In the genomic region with DNA sequence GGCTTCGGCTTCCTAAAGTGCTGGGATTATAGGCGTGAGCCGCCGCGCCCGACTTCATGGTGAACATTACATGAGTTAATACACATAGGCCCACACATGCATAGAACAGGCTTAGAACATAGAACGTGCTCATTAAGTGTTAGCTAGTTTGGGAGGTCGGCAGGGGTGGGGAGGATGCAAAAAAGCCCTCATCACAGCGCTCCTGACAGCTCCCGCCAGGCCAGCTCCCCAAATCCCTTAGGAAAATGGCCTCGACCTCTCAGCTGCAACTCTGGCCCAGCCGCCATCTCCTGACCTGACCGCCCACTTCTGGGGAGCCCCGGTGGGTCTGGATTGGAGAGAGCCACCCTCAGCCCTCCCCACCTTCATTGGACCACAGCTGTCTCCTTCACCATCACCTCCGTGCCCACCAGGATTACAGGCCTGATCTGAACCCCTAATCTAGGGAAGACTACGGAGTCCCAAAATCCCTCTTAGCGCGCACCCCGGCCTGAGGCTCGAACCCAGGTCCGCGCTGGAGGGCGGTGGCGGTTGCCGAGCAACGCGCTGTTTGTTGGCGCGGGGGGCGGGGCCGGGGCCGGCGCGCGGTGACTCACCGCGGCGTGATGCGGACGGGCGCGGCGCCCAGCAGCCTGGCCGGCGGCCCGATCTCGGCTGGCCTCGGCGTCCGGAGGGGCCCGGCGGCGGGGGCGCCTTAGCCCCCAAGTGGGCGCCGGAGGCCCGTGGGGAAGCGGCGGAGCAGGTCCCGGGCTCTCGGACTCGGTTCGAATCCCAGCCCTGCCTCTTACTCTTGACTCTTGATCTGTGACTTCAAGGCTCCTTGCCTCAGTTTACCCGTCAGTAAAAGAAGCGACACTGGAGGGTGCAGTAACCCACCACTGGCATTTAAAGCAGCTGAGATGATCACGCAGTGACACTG, we compare ENCODE assay signal across 8 cellular contexts. TPM values are rescaled to one million over a fixed set of nuclear protein-coding genes. Genes with fewer than 3 reads are reported as not detected.
DNase-seq lines count a peak whose midpoint lies in the region; ATAC-seq and TF ChIP-seq lines count a peak whose summit lies in the region.

No MANE protein-coding gene starts in this region.

- peak overlapping the region; percentile 100 for H2AK5ac ChIP-seq in IMR-90 (ENCODE audit: low read depth, low read length)

- peaks cover 11% of the 10 kb centered on the region for H3K27me3 Mint-ChIP-seq in CD4-positive, CD25-positive, alpha-beta regulatory T cell
- no peaks in the 10 kb centered on the region for H3K27me3 Mint-ChIP-seq in T-helper 17 cell

- no peak for TF ChIP-seq RAD21 in IMR-90 (IDR thresholded peaks at IDR 0.05; ENCODE audit: low read length)

- peaks cover 41% of the 10 kb centered on the region for H3K4me1 ChIP-seq in CD4-positive, CD25-positive, alpha-beta regulatory T cell (ENCODE audit: control insufficient read depth, insufficient read depth, low read length, poor library complexity, severe bottlenecking)
- peaks cover 37% of the 10 kb centered on the region for H3K4me1 ChIP-seq in IMR-90 (ENCODE audit: control insufficient read depth, insufficient read depth, low read length)
- peaks cover 27% of the 10 kb centered on the region for H3K4me1 ChIP-seq in rectal smooth muscle tissue (ENCODE audit: control insufficient read depth, insufficient read depth, low read length)

- H3K4me3 ChIP-seq in CD4-positive, CD25-positive, alpha-beta regulatory T cell (ENCODE audit: low read depth, low read length): peak overlapping the region; percentile 32
- H3K4me3 ChIP-seq in IMR-90 (ENCODE audit: insufficient read depth, low read depth, low read length): peak overlapping the region; percentile 1; the same call in 1 of the 2 replicates
- H3K4me3 ChIP-seq in brain microvascular endothelial cell (ENCODE audit: low read depth, low read length): peak overlapping the region; percentile 33
- H3K4me3 ChIP-seq in rectal smooth muscle tissue (ENCODE audit: low read length): peak overlapping the region; percentile 61

- peak; percentile 47; the same call in 1 of the 2 replicates for TF ChIP-seq POLR2A in IMR-90 (IDR thresholded peaks at IDR 0.05; ENCODE audit: low read depth, low read length)

- no peaks in the 10 kb centered on the region for H3K36me3 ChIP-seq in CD4-positive, CD25-positive, alpha-beta regulatory T cell (ENCODE audit: control insufficient read depth, insufficient read depth, low read length)
- H3K36me3 ChIP-seq in IMR-90 (ENCODE audit: control insufficient read depth, insufficient read depth, low read length): no peaks in the 10 kb centered on the region
- H3K36me3 ChIP-seq in brain microvascular endothelial cell (replicated peaks): no peaks in the 10 kb centered on the region
- H3K36me3 ChIP-seq in rectal smooth muscle tissue (ENCODE audit: control insufficient read depth, insufficient read depth, low read length): no peaks in the 10 kb centered on the region

- peaks cover 20% of the 10 kb centered on the region for H3K9me1 ChIP-seq in IMR-90 (ENCODE audit: insufficient read depth, low read length)

- peak overlapping the region; percentile 99 for H3K4ac ChIP-seq in IMR-90 (ENCODE audit: low read depth, low read length)

- peaks cover 5% of the 10 kb centered on the region for H4K20me1 ChIP-seq in IMR-90 (ENCODE audit: insufficient read depth, low read length)

- H2BK5ac ChIP-seq in IMR-90 (ENCODE audit: low read depth, low read length, poor library complexity, severe bottlenecking): peak overlapping the region; percentile 98

- H2BK20ac ChIP-seq in IMR-90 (ENCODE audit: low read depth, low read length): peak overlapping the region; percentile 97

- peak overlapping the region; percentile 98 for H3K18ac ChIP-seq in IMR-90 (ENCODE audit: low read depth, low read length)

- intact Hi-C loops in IMR-90 (cut with micrococcal nuclease): no loop called here

- peak overlapping the region; percentile 79 for H3K4me2 ChIP-seq in IMR-90 (ENCODE audit: low read depth, low read length)

- peak overlapping the region; percentile 99 for H3K56ac ChIP-seq in IMR-90 (ENCODE audit: extremely low read depth, insufficient read depth, low read length)

- H2AK9ac ChIP-seq in IMR-90 (replicated peaks; ENCODE audit: low read depth, low read length, poor library complexity): peak overlapping the region; percentile 100

- H2AFZ ChIP-seq in IMR-90 (replicated peaks; ENCODE audit: low read length, poor library complexity): peak overlapping the region; percentile 93

- H3K23ac ChIP-seq in IMR-90 (ENCODE audit: low read depth, low read length): peak overlapping the region; percentile 98

- H3K27ac Mint-ChIP-seq in CD4-positive, CD25-positive, alpha-beta regulatory T cell: peak overlapping the region; percentile 94 to 97 (median 95)
- H3K27ac Mint-ChIP-seq in T-helper 17 cell: peak overlapping the region; percentile 100

- dilution Hi-C loops in IMR-90 (cut with HindIII; ENCODE audit: low sequenced_read_pairs, unreplicated experiment): no loop called here

- CTCF ChIA-PET in IMR-90 (lab: Yijun Ruan, JAX): interaction anchor here (0.5 kb wide), 1 partner anchor 302 kb away, joined by 3 read pairs; no protein-coding TSS in a partner anchor

- H2BK120ac ChIP-seq in IMR-90 (ENCODE audit: low read depth, low read length): peak overlapping the region; percentile 99

- no TSS peak for BruUV-seq in IMR-90 (replicated peaks; lab: Mats Ljungman, UMichigan)

- H3K4me3 Mint-ChIP-seq in CD4-positive, CD25-positive, alpha-beta regulatory T cell: peak overlapping the region; percentile 29 to 85 (median 68)
- peak overlapping the region; percentile 80 for H3K4me3 Mint-ChIP-seq in T-helper 17 cell

- H2BK15ac ChIP-seq in IMR-90 (ENCODE audit: low read depth, low read length): peak overlapping the region; percentile 100

- peak in 1 of 2 donors; percentile 3 for ATAC-seq in CD4-positive, CD25-positive, alpha-beta regulatory T cell (ENCODE audit: low read depth in 2 of 2)
- peak; percentile 6 for ATAC-seq in IMR-90 (ENCODE audit: low read depth)
- no peak for ATAC-seq in T-helper 17 cell
- no peak for ATAC-seq in GM18519 (IDR thresholded peaks at IDR 0.05; ENCODE audit: low FRiP score, unreplicated experiment)
- no peak for ATAC-seq in HG03097 (IDR thresholded peaks at IDR 0.05; ENCODE audit: low FRiP score, unreplicated experiment)

- no peaks in the 10 kb centered on the region for H3K27me3 ChIP-seq in CD4-positive, CD25-positive, alpha-beta regulatory T cell (ENCODE audit: control insufficient read depth, insufficient read depth, low read length)
- H3K27me3 ChIP-seq in IMR-90 (ENCODE audit: control insufficient read depth, insufficient read depth, low read length) (no peaks in the 10 kb centered on the region), brain microvascular endothelial cell (replicated peaks) (no peaks in the 10 kb centered on the region), rectal smooth muscle tissue (ENCODE audit: control insufficient read depth, insufficient read depth, low read length) (no peaks in the 10 kb centered on the region)

- H4K8ac ChIP-seq in IMR-90 (ENCODE audit: low read depth in 2 of 2, low read length in 2 of 2): peak overlapping the region; percentile 97 to 99

- H3K9me3 ChIP-seq in CD4-positive, CD25-positive, alpha-beta regulatory T cell (ENCODE audit: control insufficient read depth in 2 of 2, low read length in 2 of 2): no peaks in the 10 kb centered on the region
- H3K9me3 ChIP-seq in IMR-90 (ENCODE audit: control insufficient read depth, insufficient read depth, low read length) (no peaks in the 10 kb centered on the region), T-helper 17 cell (ENCODE audit: control insufficient read depth, low read length, poor library complexity, severe bottlenecking) (no peaks in the 10 kb centered on the region)

- H3K36me3 Mint-ChIP-seq in CD4-positive, CD25-positive, alpha-beta regulatory T cell: no peaks in the 10 kb centered on the region
- H3K36me3 Mint-ChIP-seq in T-helper 17 cell (ENCODE audit: low read depth): peaks cover 2% of the 10 kb centered on the region

- H3K79me1 ChIP-seq in IMR-90 (ENCODE audit: low read depth in 1 of 2, low read length in 2 of 2): peaks cover 9 to 58% of the 10 kb centered on the region in 2 experiments

- no peak for TF ChIP-seq CTCF in IMR-90 (conservative IDR thresholded peaks at IDR 0.05; ENCODE audit: low read depth, low read length)
- TF ChIP-seq CTCF in brain microvascular endothelial cell (IDR thresholded peaks at IDR 0.05; ENCODE audit: low read depth, low read length, missing control alignments): no peak

- peak; percentile 48 to 61 (median 57) for DNase-seq in CD4-positive, CD25-positive, alpha-beta regulatory T cell
- DNase-seq in IMR-90: peak; percentile 71
- DNase-seq in T-helper 17 cell: peak; percentile 62 to 71 (median 62)
- peak; percentile 64 for DNase-seq in brain microvascular endothelial cell
- DNase-seq in hypothalamus (lab: John Stamatoyannopoulos, UW): peak in 47 of 51 donors; percentile 24 to 89 (median 61)

- H3K27ac ChIP-seq in CD4-positive, CD25-positive, alpha-beta regulatory T cell (ENCODE audit: insufficient read depth, low read length, poor library complexity, severe bottlenecking): peak overlapping the region; percentile 74
- H3K27ac ChIP-seq in IMR-90 (ENCODE audit: insufficient read depth, low read length): peak overlapping the region; percentile 98
- peak overlapping the region; percentile 96 for H3K27ac ChIP-seq in brain microvascular endothelial cell
- H3K27ac ChIP-seq in rectal smooth muscle tissue (ENCODE audit: low read depth, low read length): peak overlapping the region; percentile 96

- H3K14ac ChIP-seq in IMR-90 (replicated peaks; ENCODE audit: low read depth, low read length): peak overlapping the region; percentile 95

- no peaks in the 10 kb centered on the region for H3K9me3 Mint-ChIP-seq in CD4-positive, CD25-positive, alpha-beta regulatory T cell

- WGBS in IMR-90 (ENCODE audit: extremely low coverage in 2 of 2, insufficient read length in 1 of 2), 2 experiments: 5% methylated on average over 28 of the region's 66 CpGs; no CpG with 5 or more reads in 1 of the 2 experiments

- H3K9ac ChIP-seq in IMR-90 (ENCODE audit: low read depth, low read length) (peak overlapping the region; percentile 72), rectal smooth muscle tissue (ENCODE audit: low read length) (peak overlapping the region; percentile 78)

- H4K91ac ChIP-seq in IMR-90 (ENCODE audit: insufficient read depth, low read depth, low read length): peak overlapping the region; percentile 100

- POLR2A ChIA-PET in IMR-90 (lab: Charles Lee; ENCODE audit: unreplicated experiment): interaction anchor here (2.1 kb wide), 1 partner anchor 11 kb away, joined by 9 read pairs; no protein-coding TSS in a partner anchor

- H4K5ac ChIP-seq in IMR-90 (ENCODE audit: low read depth, low read length): peak overlapping the region; percentile 94

- H3K4me1 Mint-ChIP-seq in CD4-positive, CD25-positive, alpha-beta regulatory T cell: peaks cover 5 to 40% (median 24%) of the 10 kb centered on the region in 4 donors
- peaks cover 22% of the 10 kb centered on the region for H3K4me1 Mint-ChIP-seq in T-helper 17 cell

- in situ Hi-C loops in IMR-90 (cut with MboI; ENCODE audit: low sequenced_read_pairs): loop anchor here (10.0 to 25.0 kb wide), 3 partner anchors 563 to 1063 kb away; a partner anchor contains a TSS
- in situ Hi-C loops in brain microvascular endothelial cell (cut with HindIII; ENCODE audit: low pct_ligation_motif_present, low sequenced_read_pairs): no loop called here

RNA-seq across cellular contexts. Expression of a gene that starts 26.7 kb away (rescaled TPM):
- not detected for total RNA-seq in CD4-positive, CD25-positive, alpha-beta regulatory T cell
- polyA plus RNA-seq in CD4-positive, CD25-positive, alpha-beta regulatory T cell: not detected
- total RNA-seq in IMR-90 (2012; rRNA removed): not detected in 2 replicates
- polyA plus RNA-seq in IMR-90 (2012; rRNA removed): 0.63 and 0.85 TPM in 2 replicates
- 0.36 and 0.53 TPM in 2 replicates for polyA plus RNA-seq in IMR-90 (2012; cell fraction: cytosol; rRNA removed)
- polyA plus RNA-seq in IMR-90 (2012; cell fraction: nucleus; rRNA removed; ENCODE audit: low replicate concordance): 2.2 and 3.8 TPM in 2 replicates
- total RNA-seq in T-helper 17 cell: 1 to 10 TPM in 1 of 2 donors, under 1 TPM in 1; 0.60 to 2.6 TPM

RNA-seq across cellular contexts. Expression of a gene that starts 55.0 kb away (rescaled TPM):
- total RNA-seq in CD4-positive, CD25-positive, alpha-beta regulatory T cell: 4.5 TPM
- polyA plus RNA-seq in CD4-positive, CD25-positive, alpha-beta regulatory T cell: under 1 TPM; 0.46 to 0.82 (median 0.54) TPM
- total RNA-seq in IMR-90 (2012; rRNA removed) (1.9 and 2.2 TPM in 2 replicates), T-helper 17 cell (1 to 10 TPM; 4.2 to 5.3 TPM)
- 6.2 and 7.6 TPM in 2 replicates for polyA plus RNA-seq in IMR-90 (2012; rRNA removed)
- 4.7 and 10.4 TPM in 2 replicates for polyA plus RNA-seq in IMR-90 (2012; cell fraction: cytosol; rRNA removed)
- 13.1 and 27.5 TPM in 2 replicates for polyA plus RNA-seq in IMR-90 (2012; cell fraction: nucleus; rRNA removed; ENCODE audit: low replicate concordance)

RNA-seq across cellular contexts. Expression of a gene that starts 55.7 kb away (rescaled TPM):
- total RNA-seq in CD4-positive, CD25-positive, alpha-beta regulatory T cell: 1.7 TPM
- under 1 TPM in 3 of 4 donors, not detected in 1; 0.24 to 0.63 (median 0.53) TPM for polyA plus RNA-seq in CD4-positive, CD25-positive, alpha-beta regulatory T cell
- total RNA-seq in IMR-90 (2012; rRNA removed) (0.18 and 0.28 TPM in 2 replicates), T-helper 17 cell (1 to 10 TPM in 1 of 2 donors, under 1 TPM in 1; 0.82 to 1.7 TPM)
- 0.38 and 0.56 TPM in 2 replicates for polyA plus RNA-seq in IMR-90 (2012; rRNA removed)
- 0.03 and 0.48 TPM in 2 replicates for polyA plus RNA-seq in IMR-90 (2012; cell fraction: cytosol; rRNA removed)
- 0.92 and 1.6 TPM in 2 replicates for polyA plus RNA-seq in IMR-90 (2012; cell fraction: nucleus; rRNA removed; ENCODE audit: low replicate concordance)

RNA-seq across cellular contexts. Expression of a gene that starts 55.8 kb away (rescaled TPM):
- 35.0 TPM for total RNA-seq in CD4-positive, CD25-positive, alpha-beta regulatory T cell
- polyA plus RNA-seq in CD4-positive, CD25-positive, alpha-beta regulatory T cell: 1 to 10 TPM; 3.7 to 4.9 (median 4.2) TPM
- total RNA-seq in IMR-90 (2012; rRNA removed) (3.9 and 4.1 TPM in 2 replicates), T-helper 17 cell (10 to 100 TPM; 22.5 to 24.4 TPM)
- 12.4 and 14.7 TPM in 2 replicates for polyA plus RNA-seq in IMR-90 (2012; rRNA removed)
- polyA plus RNA-seq in IMR-90 (2012; cell fraction: cytosol; rRNA removed): 13.0 and 18.1 TPM in 2 replicates
- polyA plus RNA-seq in IMR-90 (2012; cell fraction: nucleus; rRNA removed; ENCODE audit: low replicate concordance): 70.8 and 113 TPM in 2 replicates

Comparison
In these comparisons a context has a peak if more than half of its experiments do, and no peak if none do; other contexts are left out.
1. H3K4me3 ChIP-seq: peak in every context shown above with its lines; median percentile 61 in rectal smooth muscle tissue; 33 in brain microvascular endothelial cell; 32 in CD4-positive, CD25-positive, alpha-beta regulatory T cell; 1 in IMR-90.